8 cellular contexts compared by ENCODE assay signal in genomic region chr12:43776498-43776897, GRCh38. TPM values are rescaled to one million over a fixed set of nuclear protein-coding genes. Genes with fewer than 3 reads are reported as not detected.
A peak's percentile ranks its signal among the peaks of the same experiment; 100 is the strongest.
DNase-seq lines count a peak whose midpoint lies in the region; ATAC-seq, FAIRE-seq and TF ChIP-seq lines count a peak whose summit lies in the region.

No MANE protein-coding gene starts in this region.

- H3K4me2 ChIP-seq in OCI-LY7 (ENCODE audit: low read length) = no peak overlapping the region

- H3K4me1 ChIP-seq in OCI-LY7 (ENCODE audit: insufficient read depth, low read length, poor library complexity, severe bottlenecking) = no peaks in the 10 kb centered on the region

- H3K79me2 ChIP-seq in OCI-LY7 (ENCODE audit: insufficient read depth, low read depth, low read length) = no peaks in the 10 kb centered on the region

- peak; percentile 10 for DNase-seq in Caki2 (ENCODE audit: low read depth)
- peak; percentile 8 for DNase-seq in H54 (ENCODE audit: insufficient read length, low spot score)
- DNase-seq in OCI-LY7 (ENCODE audit: low spot score) = peak; percentile 43
- peak; percentile 59 for DNase-seq in fibroblast of peridontal ligament (ENCODE audit: extremely low read depth)
- peak; percentile 17 for DNase-seq in urothelium cell line (ENCODE audit: low spot score)
- no peak for DNase-seq in GF-D8 (lab: John Stamatoyannopoulos, UW)
- no peak for DNase-seq in NCI-H128 (lab: John Stamatoyannopoulos, UW; ENCODE audit: unreplicated experiment)

- H3K27ac ChIP-seq in OCI-LY7 (ENCODE audit: low read depth, low read length, poor library complexity, severe bottlenecking) = no peak overlapping the region

- no peak for ATAC-seq in GM19395 (IDR thresholded peaks at IDR 0.05; ENCODE audit: unreplicated experiment)

- intact Hi-C loops in OCI-LY7 (cut with micrococcal nuclease; ENCODE audit: unreplicated experiment) = loop anchor here (1.0 kb wide), 1 partner anchor 106 kb away; no protein-coding TSS in a partner anchor

- CTCF ChIA-PET in OCI-LY7 (lab: Charles Lee; ENCODE audit: unreplicated experiment) = interaction anchor here (0.6 to 1.1 kb wide), 2 partner anchors 59 to 106 kb away, joined by 3 to 4 read pairs; no protein-coding TSS in a partner anchor

- FAIRE-seq in H54 (lab: Jason Lieb, UNC) (no peak), urothelium cell line (lab: Jason Lieb, UNC) (no peak)

- peaks cover 78% of the 10 kb centered on the region for H3K36me3 ChIP-seq in OCI-LY7 (ENCODE audit: insufficient read depth, low read length)

- H3K4me3 ChIP-seq in OCI-LY7 (ENCODE audit: low read depth, low read length, poor library complexity, severe bottlenecking) = no peak overlapping the region

- no peak overlapping the region for H2AFZ ChIP-seq in OCI-LY7 (ENCODE audit: low read length)

- in situ Hi-C loops in Caki2 (cut with HindIII; ENCODE audit: low pct_unique_long_range_greater_than_20kb, low sequenced_read_pairs) = no loop called here

- H4K20me1 ChIP-seq in OCI-LY7 (ENCODE audit: insufficient read depth, low read length) = no peaks in the 10 kb centered on the region

- POLR2A ChIA-PET in OCI-LY7 (lab: Charles Lee) = interaction anchor here (0.8 to 2.1 kb wide), 3 partner anchors 15 to 108 kb away, joined by 3 to 5 read pairs (median 4); no protein-coding TSS in a partner anchor

- no TSS peak for BruUV-seq in OCI-LY7 (replicated peaks; lab: Mats Ljungman, UMichigan)

- no peaks in the 10 kb centered on the region for H3K9me2 ChIP-seq in OCI-LY7 (ENCODE audit: insufficient read depth, low read length)

- no peak for TF ChIP-seq POLR2A in H54 (IDR thresholded peaks at IDR 0.05; ENCODE audit: low read depth, low read length)

- no peaks in the 10 kb centered on the region for H3K9me3 ChIP-seq in OCI-LY7 (ENCODE audit: low read length)

- peak; percentile 80 for TF ChIP-seq CTCF in OCI-LY7 (conservative IDR thresholded peaks at IDR 0.05; ENCODE audit: low read length)

RNA-seq across cellular contexts. Expression of gene IRAK4, which starts 17.7 kb away (rescaled TPM):
- total RNA-seq in Caki2 (2014; rRNA removed; shearing (Covaris generic); ENCODE audit: low replicate concordance) = 10.7 and 12.8 TPM in 2 replicates
- total RNA-seq in OCI-LY7 (2014; rRNA removed; shearing (Covaris generic)) = 17.3 and 17.9 TPM in 2 replicates
- total RNA-seq in OCI-LY7 (2022) = 28.9 and 31.7 TPM in 2 replicates

RNA-seq across cellular contexts. Expression of gene PUS7L, which starts 17.9 kb away (rescaled TPM):
- total RNA-seq in Caki2 (2014; rRNA removed; shearing (Covaris generic); ENCODE audit: low replicate concordance) = 8.7 and 18.3 TPM in 2 replicates
- total RNA-seq in OCI-LY7 (2014; rRNA removed; shearing (Covaris generic)) = 20.5 and 21.1 TPM in 2 replicates
- total RNA-seq in OCI-LY7 (2022) = 23.3 and 27.0 TPM in 2 replicates

RNA-seq across cellular contexts. Expression of gene TWF1, which starts 29.6 kb away (rescaled TPM):
- 136 and 142 TPM in 2 replicates for total RNA-seq in Caki2 (2014; rRNA removed; shearing (Covaris generic); ENCODE audit: low replicate concordance)
- total RNA-seq in OCI-LY7 (2014; rRNA removed; shearing (Covaris generic)) = 20.6 and 29.4 TPM in 2 replicates
- total RNA-seq in OCI-LY7 (2022) = 22.0 and 26.1 TPM in 2 replicates

RNA-seq across cellular contexts. Expression of gene TMEM117, which starts 59.4 kb away (rescaled TPM):
- total RNA-seq in Caki2 (2014; rRNA removed; shearing (Covaris generic); ENCODE audit: low replicate concordance) = 12.0 and 16.7 TPM in 2 replicates
- 0.95 and 2.3 TPM in 2 replicates for total RNA-seq in OCI-LY7 (2014; rRNA removed; shearing (Covaris generic))
- 6.4 and 7.1 TPM in 2 replicates for total RNA-seq in OCI-LY7 (2022)

Comparison
In these comparisons a context has a peak if more than half of its experiments do, and no peak if none do; other contexts are left out.
1. DNase-seq: peak in Caki2 (single experiment), H54 (single experiment), OCI-LY7 (single experiment), fibroblast of peridontal ligament (single experiment) and urothelium cell line (single experiment); none in GF-D8 (single experiment) and NCI-H128 (single experiment).